ENCODE assay signal across 1 cellular context in genomic region chr12:93603762-93604161, GRCh38.
TF ChIP-seq lines count a peak whose summit lies in the region.

No MANE protein-coding gene starts in this region.

TF ChIP-seq in K562, 482 proteins besides CTCF, POLR2A, EP300 and RAD21 (continued from another document and continues in another):
- TF ChIP-seq FOXA3 (CRISPR knock-in tag; conservative IDR thresholded peaks at IDR 0.05 in 1 of 2, IDR thresholded peaks at IDR 0.05 in 1 of 2) (0 out of 4 replicates have a peak, but pooled peaks of 1 of the 2 experiments have one; percentile 22), HNRNPL (IDR thresholded peaks at IDR 0.05; ENCODE audit: low read depth, low read length) (no peak), MAZ (CRISPR knock-in tag; conservative IDR thresholded peaks at IDR 0.05 in 1 of 2, IDR thresholded peaks at IDR 0.05 in 1 of 2) (0 out of 4 replicates have a peak, but pooled peaks of 1 of the 2 experiments have one; percentile 23), HIVEP1 (CRISPR knock-in tag; IDR thresholded peaks at IDR 0.05) (no peak), NELFE (IDR thresholded peaks at IDR 0.05; ENCODE audit: insufficient read depth, insufficient read length) (no peak), GABPB2 (CRISPR knock-in tag; conservative IDR thresholded peaks at IDR 0.05) (no peak), MXI1 (IDR thresholded peaks at IDR 0.05; ENCODE audit: low read depth, low read length) (0 out of 2 replicates have a peak, but pooled peaks have one; percentile 24), PURB (CRISPR knock-in tag; IDR thresholded peaks at IDR 0.05; ENCODE audit: low read depth) (no peak), ZNF398 (CRISPR knock-in tag; IDR thresholded peaks at IDR 0.05) (no peak), HDAC6 (IDR thresholded peaks at IDR 0.05; ENCODE audit: low read depth, low read length) (no peak), MTF1 (CRISPR knock-in tag; IDR thresholded peaks at IDR 0.05; ENCODE audit: borderline replicate concordance) (no peak), SIN3B (IDR thresholded peaks at IDR 0.05; ENCODE audit: low read depth) (no peak), HDAC2 (IDR thresholded peaks at IDR 0.05) (no peak), DMBX1 (CRISPR knock-in tag; IDR thresholded peaks at IDR 0.05; ENCODE audit: borderline replicate concordance) (no peak), TAF15 (IDR thresholded peaks at IDR 0.05; ENCODE audit: low read depth, low read length) (no peak), ZNF551 (CRISPR knock-in tag; IDR thresholded peaks at IDR 0.05) (no peak), SUPT5H (IDR thresholded peaks at IDR 0.05) (no peak), ZNF584 (CRISPR knock-in tag; IDR thresholded peaks at IDR 0.05; ENCODE audit: low read depth) (no peak), TOE1 (IDR thresholded peaks at IDR 0.05; ENCODE audit: borderline replicate concordance) (no peak), TOE1 (CRISPR knock-in tag; IDR thresholded peaks at IDR 0.05; ENCODE audit: borderline replicate concordance, low read depth) (no peak), TAL1 (IDR thresholded peaks at IDR 0.05) (peak; percentile 46; the same call in 1 of the 2 replicates), KDM2B (CRISPR knock-in tag; IDR thresholded peaks at IDR 0.05) (no peak), PHB2 (IDR thresholded peaks at IDR 0.05; ENCODE audit: low read depth) (no peak), OTX1 (CRISPR knock-in tag; IDR thresholded peaks at IDR 0.05) (no peak), YY1 (IDR thresholded peaks at IDR 0.05; ENCODE audit: borderline replicate concordance in 1 of 3, control insufficient read depth in 1 of 3, extremely low read depth in 1 of 3, insufficient read depth in 3 of 3, insufficient read length in 1 of 3, insufficient replicate concordance in 2 of 3, low read depth in 1 of 3, low read length in 2 of 3) (no peak), TAF7 (tag; IDR thresholded peaks at IDR 0.05) (no peak), SOX6 (IDR thresholded peaks at IDR 0.05) (0 out of 2 replicates have a peak, but pooled peaks have one; percentile 32), ARID1B (IDR thresholded peaks at IDR 0.05) (peak; percentile 53; the same call in 1 of the 2 replicates), TCF3 (CRISPR knock-in tag; IDR thresholded peaks at IDR 0.05) (peak; percentile 53), ZHX1 (conservative IDR thresholded peaks at IDR 0.05; ENCODE audit: low read length) (no peak), RFX5 (IDR thresholded peaks at IDR 0.05; ENCODE audit: low read depth, low read length) (no peak), BRCA1 (IDR thresholded peaks at IDR 0.05) (no peak), BRCA1 (CRISPR knock-in tag; IDR thresholded peaks at IDR 0.05) (no peak), CBFA2T3 (IDR thresholded peaks at IDR 0.05) (peak; percentile 58), ZNF197 (CRISPR knock-in tag; IDR thresholded peaks at IDR 0.05; ENCODE audit: low read depth) (no peak), ATF2 (CRISPR knock-in tag; IDR thresholded peaks at IDR 0.05) (no peak), L3MBTL2 (IDR thresholded peaks at IDR 0.05) (peak; percentile 52; the same call in 1 of the 2 replicates), ZNF124 (CRISPR knock-in tag; IDR thresholded peaks at IDR 0.05) (no peak), E2F6 (IDR thresholded peaks at IDR 0.05; ENCODE audit: borderline replicate concordance in 1 of 2, extremely low read depth in 1 of 2, insufficient read depth in 1 of 2, insufficient read length in 1 of 2, low read depth in 1 of 2, low read length in 1 of 2, poor library complexity in 1 of 2, severe bottlenecking in 1 of 2) (peak in 1 of 2 experiments; percentile 40), ELF4 (CRISPR knock-in tag; IDR thresholded peaks at IDR 0.05) (no peak), KDM1A (IDR thresholded peaks at IDR 0.05) (peak; percentile 9 to 21; a peak in 1 of 4 replicates), MNT (conservative IDR thresholded peaks at IDR 0.05) (peak; percentile 58 to 76; a peak in 3 of 4 replicates), ETS2 (tag; IDR thresholded peaks at IDR 0.05; ENCODE audit: borderline replicate concordance, poor library complexity, severe bottlenecking) (no peak), NONO (IDR thresholded peaks at IDR 0.05; ENCODE audit: low read depth in 2 of 2, low read length in 1 of 2) (no peak), ZNF121 (CRISPR knock-in tag; conservative IDR thresholded peaks at IDR 0.05) (no peak)
- TF ChIP-seq, protein P1, sequence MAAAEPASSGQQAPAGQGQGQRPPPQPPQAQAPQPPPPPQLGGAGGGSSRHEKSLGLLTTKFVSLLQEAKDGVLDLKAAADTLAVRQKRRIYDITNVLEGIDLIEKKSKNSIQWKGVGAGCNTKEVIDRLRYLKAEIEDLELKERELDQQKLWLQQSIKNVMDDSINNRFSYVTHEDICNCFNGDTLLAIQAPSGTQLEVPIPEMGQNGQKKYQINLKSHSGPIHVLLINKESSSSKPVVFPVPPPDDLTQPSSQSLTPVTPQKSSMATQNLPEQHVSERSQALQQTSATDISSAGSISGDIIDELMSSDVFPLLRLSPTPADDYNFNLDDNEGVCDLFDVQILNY (CRISPR knock-in tag; IDR thresholded peaks at IDR 0.05) = no peak
- TF ChIP-seq, protein P2, sequence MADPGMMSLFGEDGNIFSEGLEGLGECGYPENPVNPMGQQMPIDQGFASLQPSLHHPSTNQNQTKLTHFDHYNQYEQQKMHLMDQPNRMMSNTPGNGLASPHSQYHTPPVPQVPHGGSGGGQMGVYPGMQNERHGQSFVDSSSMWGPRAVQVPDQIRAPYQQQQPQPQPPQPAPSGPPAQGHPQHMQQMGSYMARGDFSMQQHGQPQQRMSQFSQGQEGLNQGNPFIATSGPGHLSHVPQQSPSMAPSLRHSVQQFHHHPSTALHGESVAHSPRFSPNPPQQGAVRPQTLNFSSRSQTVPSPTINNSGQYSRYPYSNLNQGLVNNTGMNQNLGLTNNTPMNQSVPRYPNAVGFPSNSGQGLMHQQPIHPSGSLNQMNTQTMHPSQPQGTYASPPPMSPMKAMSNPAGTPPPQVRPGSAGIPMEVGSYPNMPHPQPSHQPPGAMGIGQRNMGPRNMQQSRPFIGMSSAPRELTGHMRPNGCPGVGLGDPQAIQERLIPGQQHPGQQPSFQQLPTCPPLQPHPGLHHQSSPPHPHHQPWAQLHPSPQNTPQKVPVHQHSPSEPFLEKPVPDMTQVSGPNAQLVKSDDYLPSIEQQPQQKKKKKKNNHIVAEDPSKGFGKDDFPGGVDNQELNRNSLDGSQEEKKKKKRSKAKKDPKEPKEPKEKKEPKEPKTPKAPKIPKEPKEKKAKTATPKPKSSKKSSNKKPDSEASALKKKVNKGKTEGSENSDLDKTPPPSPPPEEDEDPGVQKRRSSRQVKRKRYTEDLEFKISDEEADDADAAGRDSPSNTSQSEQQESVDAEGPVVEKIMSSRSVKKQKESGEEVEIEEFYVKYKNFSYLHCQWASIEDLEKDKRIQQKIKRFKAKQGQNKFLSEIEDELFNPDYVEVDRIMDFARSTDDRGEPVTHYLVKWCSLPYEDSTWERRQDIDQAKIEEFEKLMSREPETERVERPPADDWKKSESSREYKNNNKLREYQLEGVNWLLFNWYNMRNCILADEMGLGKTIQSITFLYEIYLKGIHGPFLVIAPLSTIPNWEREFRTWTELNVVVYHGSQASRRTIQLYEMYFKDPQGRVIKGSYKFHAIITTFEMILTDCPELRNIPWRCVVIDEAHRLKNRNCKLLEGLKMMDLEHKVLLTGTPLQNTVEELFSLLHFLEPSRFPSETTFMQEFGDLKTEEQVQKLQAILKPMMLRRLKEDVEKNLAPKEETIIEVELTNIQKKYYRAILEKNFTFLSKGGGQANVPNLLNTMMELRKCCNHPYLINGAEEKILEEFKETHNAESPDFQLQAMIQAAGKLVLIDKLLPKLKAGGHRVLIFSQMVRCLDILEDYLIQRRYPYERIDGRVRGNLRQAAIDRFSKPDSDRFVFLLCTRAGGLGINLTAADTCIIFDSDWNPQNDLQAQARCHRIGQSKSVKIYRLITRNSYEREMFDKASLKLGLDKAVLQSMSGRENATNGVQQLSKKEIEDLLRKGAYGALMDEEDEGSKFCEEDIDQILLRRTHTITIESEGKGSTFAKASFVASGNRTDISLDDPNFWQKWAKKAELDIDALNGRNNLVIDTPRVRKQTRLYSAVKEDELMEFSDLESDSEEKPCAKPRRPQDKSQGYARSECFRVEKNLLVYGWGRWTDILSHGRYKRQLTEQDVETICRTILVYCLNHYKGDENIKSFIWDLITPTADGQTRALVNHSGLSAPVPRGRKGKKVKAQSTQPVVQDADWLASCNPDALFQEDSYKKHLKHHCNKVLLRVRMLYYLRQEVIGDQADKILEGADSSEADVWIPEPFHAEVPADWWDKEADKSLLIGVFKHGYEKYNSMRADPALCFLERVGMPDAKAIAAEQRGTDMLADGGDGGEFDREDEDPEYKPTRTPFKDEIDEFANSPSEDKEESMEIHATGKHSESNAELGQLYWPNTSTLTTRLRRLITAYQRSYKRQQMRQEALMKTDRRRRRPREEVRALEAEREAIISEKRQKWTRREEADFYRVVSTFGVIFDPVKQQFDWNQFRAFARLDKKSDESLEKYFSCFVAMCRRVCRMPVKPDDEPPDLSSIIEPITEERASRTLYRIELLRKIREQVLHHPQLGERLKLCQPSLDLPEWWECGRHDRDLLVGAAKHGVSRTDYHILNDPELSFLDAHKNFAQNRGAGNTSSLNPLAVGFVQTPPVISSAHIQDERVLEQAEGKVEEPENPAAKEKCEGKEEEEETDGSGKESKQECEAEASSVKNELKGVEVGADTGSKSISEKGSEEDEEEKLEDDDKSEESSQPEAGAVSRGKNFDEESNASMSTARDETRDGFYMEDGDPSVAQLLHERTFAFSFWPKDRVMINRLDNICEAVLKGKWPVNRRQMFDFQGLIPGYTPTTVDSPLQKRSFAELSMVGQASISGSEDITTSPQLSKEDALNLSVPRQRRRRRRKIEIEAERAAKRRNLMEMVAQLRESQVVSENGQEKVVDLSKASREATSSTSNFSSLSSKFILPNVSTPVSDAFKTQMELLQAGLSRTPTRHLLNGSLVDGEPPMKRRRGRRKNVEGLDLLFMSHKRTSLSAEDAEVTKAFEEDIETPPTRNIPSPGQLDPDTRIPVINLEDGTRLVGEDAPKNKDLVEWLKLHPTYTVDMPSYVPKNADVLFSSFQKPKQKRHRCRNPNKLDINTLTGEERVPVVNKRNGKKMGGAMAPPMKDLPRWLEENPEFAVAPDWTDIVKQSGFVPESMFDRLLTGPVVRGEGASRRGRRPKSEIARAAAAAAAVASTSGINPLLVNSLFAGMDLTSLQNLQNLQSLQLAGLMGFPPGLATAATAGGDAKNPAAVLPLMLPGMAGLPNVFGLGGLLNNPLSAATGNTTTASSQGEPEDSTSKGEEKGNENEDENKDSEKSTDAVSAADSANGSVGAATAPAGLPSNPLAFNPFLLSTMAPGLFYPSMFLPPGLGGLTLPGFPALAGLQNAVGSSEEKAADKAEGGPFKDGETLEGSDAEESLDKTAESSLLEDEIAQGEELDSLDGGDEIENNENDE (IDR thresholded peaks at IDR 0.05; ENCODE audit: low read depth, low read length) = no peak
